ENCODE assay signal across 1 cellular context in the genomic region with DNA sequence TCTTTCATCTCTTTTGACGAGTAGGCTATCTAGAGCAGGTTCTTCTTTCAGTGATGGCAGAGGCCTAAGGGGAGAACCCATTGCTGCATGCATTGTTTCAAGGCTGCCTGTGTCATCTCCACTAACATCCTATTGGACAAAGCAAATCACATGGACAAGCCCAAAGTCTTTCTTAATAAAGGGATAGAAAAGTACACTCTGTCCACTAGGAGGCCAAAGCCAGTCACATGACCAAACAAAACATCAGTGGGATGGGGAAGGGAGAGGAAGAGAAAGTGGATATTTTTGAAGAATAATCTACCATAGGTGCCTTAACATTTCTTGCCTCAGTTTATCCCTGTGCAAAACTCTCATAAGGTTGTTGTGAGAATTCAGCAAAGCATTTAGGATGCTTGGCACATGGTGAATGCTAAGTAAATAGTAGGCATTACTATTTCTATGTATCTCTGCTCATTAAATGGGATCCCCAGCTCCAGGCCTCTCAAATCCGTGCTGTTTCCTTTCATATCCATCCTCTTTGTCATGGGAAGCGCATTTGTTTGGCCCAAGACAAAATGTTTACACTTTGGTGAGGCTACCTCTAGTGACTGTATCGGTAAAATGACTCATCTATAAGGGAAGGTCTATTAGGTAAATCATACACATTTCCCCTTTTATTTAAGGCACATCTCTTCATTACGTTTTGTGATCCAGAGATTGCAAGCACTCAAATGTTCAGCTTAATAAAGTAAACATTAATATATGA.
TF ChIP-seq lines count a peak whose summit lies in the region.

No MANE protein-coding gene starts in this region.

TF ChIP-seq in GM23338, 12 proteins besides CTCF, POLR2A, EP300 and RAD21:
- TF ChIP-seq, protein P1, sequence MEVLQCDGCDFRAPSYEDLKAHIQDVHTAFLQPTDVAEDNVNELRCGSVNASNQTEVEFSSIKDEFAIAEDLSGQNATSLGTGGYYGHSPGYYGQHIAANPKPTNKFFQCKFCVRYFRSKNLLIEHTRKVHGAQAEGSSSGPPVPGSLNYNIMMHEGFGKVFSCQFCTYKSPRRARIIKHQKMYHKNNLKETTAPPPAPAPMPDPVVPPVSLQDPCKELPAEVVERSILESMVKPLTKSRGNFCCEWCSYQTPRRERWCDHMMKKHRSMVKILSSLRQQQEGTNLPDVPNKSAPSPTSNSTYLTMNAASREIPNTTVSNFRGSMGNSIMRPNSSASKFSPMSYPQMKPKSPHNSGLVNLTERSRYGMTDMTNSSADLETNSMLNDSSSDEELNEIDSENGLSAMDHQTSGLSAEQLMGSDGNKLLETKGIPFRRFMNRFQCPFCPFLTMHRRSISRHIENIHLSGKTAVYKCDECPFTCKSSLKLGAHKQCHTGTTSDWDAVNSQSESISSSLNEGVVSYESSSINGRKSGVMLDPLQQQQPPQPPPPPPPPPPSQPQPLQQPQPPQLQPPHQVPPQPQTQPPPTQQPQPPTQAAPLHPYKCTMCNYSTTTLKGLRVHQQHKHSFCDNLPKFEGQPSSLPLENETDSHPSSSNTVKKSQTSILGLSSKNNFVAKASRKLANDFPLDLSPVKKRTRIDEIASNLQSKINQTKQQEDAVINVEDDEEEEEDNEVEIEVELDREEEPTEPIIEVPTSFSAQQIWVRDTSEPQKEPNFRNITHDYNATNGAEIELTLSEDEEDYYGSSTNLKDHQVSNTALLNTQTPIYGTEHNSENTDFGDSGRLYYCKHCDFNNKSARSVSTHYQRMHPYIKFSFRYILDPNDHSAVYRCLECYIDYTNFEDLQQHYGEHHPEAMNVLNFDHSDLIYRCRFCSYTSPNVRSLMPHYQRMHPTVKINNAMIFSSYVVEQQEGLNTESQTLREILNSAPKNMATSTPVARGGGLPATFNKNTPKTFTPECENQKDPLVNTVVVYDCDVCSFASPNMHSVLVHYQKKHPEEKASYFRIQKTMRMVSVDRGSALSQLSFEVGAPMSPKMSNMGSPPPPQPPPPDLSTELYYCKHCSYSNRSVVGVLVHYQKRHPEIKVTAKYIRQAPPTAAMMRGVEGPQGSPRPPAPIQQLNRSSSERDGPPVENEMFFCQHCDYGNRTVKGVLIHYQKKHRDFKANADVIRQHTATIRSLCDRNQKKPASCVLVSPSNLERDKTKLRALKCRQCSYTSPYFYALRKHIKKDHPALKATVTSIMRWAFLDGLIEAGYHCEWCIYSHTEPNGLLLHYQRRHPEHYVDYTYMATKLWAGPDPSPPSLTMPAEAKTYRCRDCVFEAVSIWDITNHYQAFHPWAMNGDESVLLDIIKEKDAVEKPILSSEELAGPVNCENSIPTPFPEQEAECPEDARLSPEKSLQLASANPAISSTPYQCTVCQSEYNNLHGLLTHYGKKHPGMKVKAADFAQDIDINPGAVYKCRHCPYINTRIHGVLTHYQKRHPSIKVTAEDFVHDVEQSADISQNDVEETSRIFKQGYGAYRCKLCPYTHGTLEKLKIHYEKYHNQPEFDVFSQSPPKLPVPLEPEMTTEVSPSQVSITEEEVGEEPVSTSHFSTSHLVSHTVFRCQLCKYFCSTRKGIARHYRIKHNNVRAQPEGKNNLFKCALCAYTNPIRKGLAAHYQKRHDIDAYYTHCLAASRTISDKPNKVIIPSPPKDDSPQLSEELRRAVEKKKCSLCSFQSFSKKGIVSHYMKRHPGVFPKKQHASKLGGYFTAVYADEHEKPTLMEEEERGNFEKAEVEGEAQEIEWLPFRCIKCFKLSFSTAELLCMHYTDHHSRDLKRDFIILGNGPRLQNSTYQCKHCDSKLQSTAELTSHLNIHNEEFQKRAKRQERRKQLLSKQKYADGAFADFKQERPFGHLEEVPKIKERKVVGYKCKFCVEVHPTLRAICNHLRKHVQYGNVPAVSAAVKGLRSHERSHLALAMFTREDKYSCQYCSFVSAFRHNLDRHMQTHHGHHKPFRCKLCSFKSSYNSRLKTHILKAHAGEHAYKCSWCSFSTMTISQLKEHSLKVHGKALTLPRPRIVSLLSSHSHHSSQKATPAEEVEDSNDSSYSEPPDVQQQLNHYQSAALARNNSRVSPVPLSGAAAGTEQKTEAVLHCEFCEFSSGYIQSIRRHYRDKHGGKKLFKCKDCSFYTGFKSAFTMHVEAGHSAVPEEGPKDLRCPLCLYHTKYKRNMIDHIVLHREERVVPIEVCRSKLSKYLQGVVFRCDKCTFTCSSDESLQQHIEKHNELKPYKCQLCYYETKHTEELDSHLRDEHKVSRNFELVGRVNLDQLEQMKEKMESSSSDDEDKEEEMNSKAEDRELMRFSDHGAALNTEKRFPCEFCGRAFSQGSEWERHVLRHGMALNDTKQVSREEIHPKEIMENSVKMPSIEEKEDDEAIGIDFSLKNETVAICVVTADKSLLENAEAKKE (CRISPR knock-in tag; IDR thresholded peaks at IDR 0.05): no peak
- no peak for TF ChIP-seq ZNF331 (CRISPR knock-in tag; IDR thresholded peaks at IDR 0.05; ENCODE audit: low read depth)
- no peak for TF ChIP-seq ZNF114 (CRISPR knock-in tag; IDR thresholded peaks at IDR 0.05)
- TF ChIP-seq NANOG (IDR thresholded peaks at IDR 0.05; ENCODE audit: borderline replicate concordance): no peak
- TF ChIP-seq JUNB (IDR thresholded peaks at IDR 0.05; ENCODE audit: unreplicated experiment): no peak
- TF ChIP-seq CREB1 (CRISPR knock-in tag; IDR thresholded peaks at IDR 0.05; ENCODE audit: low read depth): no peak
- TF ChIP-seq POLR2AphosphoS5 (IDR thresholded peaks at IDR 0.05; ENCODE audit: low read depth): no peak
- TF ChIP-seq EZH2phosphoT487 (IDR thresholded peaks at IDR 0.05; ENCODE audit: unreplicated experiment): no peak
- no peak for TF ChIP-seq STAT1 (IDR thresholded peaks at IDR 0.05; ENCODE audit: unreplicated experiment)
- no peak for TF ChIP-seq EZH2 (IDR thresholded peaks at IDR 0.05; ENCODE audit: low read depth, unreplicated experiment)
- TF ChIP-seq, protein P2, sequence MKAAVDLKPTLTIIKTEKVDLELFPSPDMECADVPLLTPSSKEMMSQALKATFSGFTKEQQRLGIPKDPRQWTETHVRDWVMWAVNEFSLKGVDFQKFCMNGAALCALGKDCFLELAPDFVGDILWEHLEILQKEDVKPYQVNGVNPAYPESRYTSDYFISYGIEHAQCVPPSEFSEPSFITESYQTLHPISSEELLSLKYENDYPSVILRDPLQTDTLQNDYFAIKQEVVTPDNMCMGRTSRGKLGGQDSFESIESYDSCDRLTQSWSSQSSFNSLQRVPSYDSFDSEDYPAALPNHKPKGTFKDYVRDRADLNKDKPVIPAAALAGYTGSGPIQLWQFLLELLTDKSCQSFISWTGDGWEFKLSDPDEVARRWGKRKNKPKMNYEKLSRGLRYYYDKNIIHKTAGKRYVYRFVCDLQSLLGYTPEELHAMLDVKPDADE (IDR thresholded peaks at IDR 0.05): no peak
- TF ChIP-seq, protein P3, sequence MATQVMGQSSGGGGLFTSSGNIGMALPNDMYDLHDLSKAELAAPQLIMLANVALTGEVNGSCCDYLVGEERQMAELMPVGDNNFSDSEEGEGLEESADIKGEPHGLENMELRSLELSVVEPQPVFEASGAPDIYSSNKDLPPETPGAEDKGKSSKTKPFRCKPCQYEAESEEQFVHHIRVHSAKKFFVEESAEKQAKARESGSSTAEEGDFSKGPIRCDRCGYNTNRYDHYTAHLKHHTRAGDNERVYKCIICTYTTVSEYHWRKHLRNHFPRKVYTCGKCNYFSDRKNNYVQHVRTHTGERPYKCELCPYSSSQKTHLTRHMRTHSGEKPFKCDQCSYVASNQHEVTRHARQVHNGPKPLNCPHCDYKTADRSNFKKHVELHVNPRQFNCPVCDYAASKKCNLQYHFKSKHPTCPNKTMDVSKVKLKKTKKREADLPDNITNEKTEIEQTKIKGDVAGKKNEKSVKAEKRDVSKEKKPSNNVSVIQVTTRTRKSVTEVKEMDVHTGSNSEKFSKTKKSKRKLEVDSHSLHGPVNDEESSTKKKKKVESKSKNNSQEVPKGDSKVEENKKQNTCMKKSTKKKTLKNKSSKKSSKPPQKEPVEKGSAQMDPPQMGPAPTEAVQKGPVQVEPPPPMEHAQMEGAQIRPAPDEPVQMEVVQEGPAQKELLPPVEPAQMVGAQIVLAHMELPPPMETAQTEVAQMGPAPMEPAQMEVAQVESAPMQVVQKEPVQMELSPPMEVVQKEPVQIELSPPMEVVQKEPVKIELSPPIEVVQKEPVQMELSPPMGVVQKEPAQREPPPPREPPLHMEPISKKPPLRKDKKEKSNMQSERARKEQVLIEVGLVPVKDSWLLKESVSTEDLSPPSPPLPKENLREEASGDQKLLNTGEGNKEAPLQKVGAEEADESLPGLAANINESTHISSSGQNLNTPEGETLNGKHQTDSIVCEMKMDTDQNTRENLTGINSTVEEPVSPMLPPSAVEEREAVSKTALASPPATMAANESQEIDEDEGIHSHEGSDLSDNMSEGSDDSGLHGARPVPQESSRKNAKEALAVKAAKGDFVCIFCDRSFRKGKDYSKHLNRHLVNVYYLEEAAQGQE (IDR thresholded peaks at IDR 0.05; ENCODE audit: unreplicated experiment): no peak
